In genomic region chr15:40410476-40410875, GRCh38 we compare ENCODE assay signal across 25 cellular contexts. TPM values are rescaled to one million over a fixed set of nuclear protein-coding genes. Genes with fewer than 3 reads are reported as not detected.
"Had no signal": no experiment of that assay in that cellular context is flagged by ENCODE, and none has a peak within 500 bp of the region (broad histone marks: within the 10 kb centered on the region; RNA-seq: fewer than 3 reads in every experiment).

No MANE protein-coding gene starts in this region.

- H3K9me3 ChIP-seq: breast epithelium, SJSA1 had no signal

- H3K27me3 ChIP-seq: breast epithelium, SJSA1 had no signal

- H3K27me3 Mint-ChIP-seq: activated naive CD4-positive, alpha-beta T cell treated with anti-CD3 and anti-CD28 coated beads, Interleukin-2, amount 10 ng/mL, durations not matched to agents 7 days and 5 days; activated naive CD8-positive, alpha-beta T cell treated with anti-CD3 and anti-CD28 coated beads, Interleukin-2, amount 10 ng/mL, durations not matched to agents 7 days and 5 days had no signal

- H3K9me3 Mint-ChIP-seq: activated naive CD4-positive, alpha-beta T cell treated with anti-CD3 and anti-CD28 coated beads, Interleukin-2, amount 10 ng/mL, durations not matched to agents 7 days and 5 days; activated naive CD8-positive, alpha-beta T cell treated with anti-CD3 and anti-CD28 coated beads, Interleukin-2, amount 10 ng/mL, durations not matched to agents 7 days and 5 days; WTC11 had no signal

- H3K4me1 ChIP-seq: breast epithelium had no signal

- H3K27ac ChIP-seq: breast epithelium, SJSA1 had no signal

- H3K27ac Mint-ChIP-seq: activated naive CD4-positive, alpha-beta T cell treated with anti-CD3 and anti-CD28 coated beads, Interleukin-2, amount 10 ng/mL, durations not matched to agents 7 days and 5 days; WTC11 had no signal

- DNase-seq: activated CD4-positive, alpha-beta T cell treated with anti-CD3 and anti-CD28 coated beads for 48 hours; activated CD4-positive, alpha-beta T cell treated with anti-CD3 and anti-CD28 coated beads, Interleukin-2, amount 50 U/mL, for 4 hours; activated CD4-positive, CD25-positive, alpha-beta regulatory T cell treated with anti-CD3 and anti-CD28 coated beads, Interleukin-2, amount 50 U/mL, for 72 hours; activated CD8-positive, alpha-beta memory T cell treated with anti-CD3 and anti-CD28 coated beads for 24 hours; activated gamma-delta T cell treated with Interleukin-2 at 50 U/mL for 16 hours; activated naive CD4-positive, alpha-beta T cell treated with anti-CD3 and anti-CD28 coated beads, Interleukin-2, amount 10 ng/mL, durations not matched to agents 7 days and 5 days; activated naive CD8-positive, alpha-beta T cell treated with anti-CD3 and anti-CD28 coated beads, Interleukin-2, amount 10 ng/mL, durations not matched to agents 7 days and 5 days; aorta; caudate nucleus; MM.1S; NCI-H1105; NCI-H1436; NCI-H1694 treated with DMSO at 0.1 percent for 48 hours; NCI-H2029 treated with DMSO at 0.1 percent for 48 hours; NCI-H510A treated with DMSO at 0.1 percent for 48 hours; NCI-H69; NK-92 treated with Interleukin-12 subunit alpha and Interleukin-12 subunit beta, amount 100 ng/mL, for 24 hours; PC-3; SHP77; SW 1271; T-helper 9 cell had no signal

- H3K4me3 ChIP-seq: breast epithelium, SJSA1 had no signal

- H3K4me3 Mint-ChIP-seq: activated naive CD4-positive, alpha-beta T cell treated with anti-CD3 and anti-CD28 coated beads, Interleukin-2, amount 10 ng/mL, durations not matched to agents 7 days and 5 days; activated naive CD8-positive, alpha-beta T cell treated with anti-CD3 and anti-CD28 coated beads, Interleukin-2, amount 10 ng/mL, durations not matched to agents 7 days and 5 days; WTC11 had no signal

- H3K36me3 ChIP-seq: breast epithelium had no signal

RNA-seq across cellular contexts. Expression of gene PHGR1, which starts 59.6 kb away (rescaled TPM):
- total RNA-seq: activated naive CD8-positive, alpha-beta T cell treated with anti-CD3 and anti-CD28 coated beads, Interleukin-2, amount 10 ng/mL, durations not matched to agents 7 days and 5 days; aorta; PC-3; SJSA1; T-helper 1 cell treated with Interleukin-12 subunit alpha and Interleukin-12 subunit beta and Interleukin-4 antibody, amounts not matched to agents 30 ng/mL and 1 ng/mL, for 36 hours; WTC11 had no signal
